ENCODE assay signal across 8 cellular contexts in genomic region chr20:40962733-40963504, GRCh38.
A peak's percentile ranks its signal among the peaks of the same experiment; 100 is the strongest.
DNase-seq lines count a peak whose midpoint lies in the region; ATAC-seq, FAIRE-seq and TF ChIP-seq lines count a peak whose summit lies in the region.

No MANE protein-coding gene starts in this region.

- H3K79me2 ChIP-seq in keratinocyte (ENCODE audit: control insufficient read depth, insufficient read depth, low read length): no peaks in the 10 kb centered on the region

- peak overlapping the region; percentile 36 for H3K4me3 ChIP-seq in WERI-Rb-1 (ENCODE audit: low read depth, low read length)
- no peak overlapping the region for H3K4me3 ChIP-seq in breast epithelium
- no peak overlapping the region for H3K4me3 ChIP-seq in keratinocyte (ENCODE audit: control insufficient read depth in 2 of 3, extremely low read depth in 1 of 3, insufficient read depth in 2 of 3, low read depth in 1 of 3, low read length in 3 of 3)

- H3K27ac ChIP-seq in WERI-Rb-1: peak overlapping the region; percentile 75
- peak overlapping the region; percentile 41 to 69 for H3K27ac ChIP-seq in breast epithelium
- no peak overlapping the region for H3K27ac ChIP-seq in keratinocyte (ENCODE audit: control insufficient read depth, insufficient read depth, low read length)

- H3K9ac ChIP-seq in keratinocyte (ENCODE audit: control insufficient read depth, extremely low read depth, insufficient read depth, low read length): no peak overlapping the region

- H3K27me3 ChIP-seq in WERI-Rb-1 (ENCODE audit: insufficient read depth, low read depth, severe bottlenecking) (no peaks in the 10 kb centered on the region), breast epithelium (no peaks in the 10 kb centered on the region), keratinocyte (ENCODE audit: control insufficient read depth, extremely low read depth, insufficient read depth, low read length) (no peaks in the 10 kb centered on the region)

- DNase-seq in ELF-1 (ENCODE audit: low read depth, low spot score) (peak; percentile 92), NCI-H2107 treated with DMSO at 0.1 percent for 48 hours (lab: John Stamatoyannopoulos, UW; ENCODE audit: unreplicated experiment) (peak; percentile 27), WERI-Rb-1 (peak; percentile 84), breast epithelium (ENCODE audit: low spot score in 2 of 2) (peak; percentile 56 to 74), keratinocyte (ENCODE audit: low read depth, low spot score) (no peak)
- DNase-seq in stimulated activated CD4-positive, alpha-beta T cell treated with anti-CD3 and anti-CD28 coated beads, Interleukin-1b, Interleukin-23, amount 100 ng/mL, for 4 hours (ENCODE audit: low read depth in 2 of 2): peak; percentile 53 to 67

- H3K36me3 ChIP-seq in WERI-Rb-1 (no peaks in the 10 kb centered on the region), breast epithelium (no peaks in the 10 kb centered on the region), keratinocyte (ENCODE audit: control insufficient read depth in 2 of 2, extremely low read depth in 1 of 2, insufficient read depth in 2 of 2, low read length in 2 of 2) (no peaks in the 10 kb centered on the region)

- H3K9me1 ChIP-seq in keratinocyte (ENCODE audit: control insufficient read depth, extremely low read depth, insufficient read depth, low read length): no peaks in the 10 kb centered on the region

- peak; percentile 75 for TF ChIP-seq CTCF in WERI-Rb-1 (IDR thresholded peaks at IDR 0.05; ENCODE audit: low read depth, low read length)
- TF ChIP-seq CTCF in breast epithelium (IDR thresholded peaks at IDR 0.05): peak; percentile 80 to 89 (median 88)
- peak; percentile 75 to 86 (median 84) for TF ChIP-seq CTCF in keratinocyte (optimal IDR thresholded peaks at IDR 0.05 in 1 of 3, IDR thresholded peaks at IDR 0.05 in 1 of 3, conservative IDR thresholded peaks at IDR 0.05 in 1 of 3; ENCODE audit: extremely low read depth in 1 of 3, insufficient read depth in 2 of 3, low read length in 3 of 3)

- no peak for TF ChIP-seq POLR2A in breast epithelium (IDR thresholded peaks at IDR 0.05)

- ATAC-seq in HG02678 (IDR thresholded peaks at IDR 0.05; ENCODE audit: unreplicated experiment): peak; percentile 64
- ATAC-seq in HG03045 (IDR thresholded peaks at IDR 0.05; ENCODE audit: unreplicated experiment): no peak

- no peaks in the 10 kb centered on the region for H4K20me1 ChIP-seq in keratinocyte (ENCODE audit: control insufficient read depth, extremely low read depth, insufficient read depth, low read length)

- no peak overlapping the region for H3K4me2 ChIP-seq in keratinocyte (ENCODE audit: control insufficient read depth, extremely low read depth, insufficient read depth, low read depth, low read length)

- no peak overlapping the region for H2AFZ ChIP-seq in keratinocyte (ENCODE audit: control insufficient read depth, low read length)

- intact Hi-C loops in breast epithelium (cut with DNase I; ENCODE audit: low total_unique reads): no loop called here

- dilution Hi-C loops in keratinocyte (cut with MboI; ENCODE audit: extremely low pct_ligation_motif_present, low sequenced_read_pairs): no loop called here

- H3K4me1 ChIP-seq in breast epithelium (peaks cover 0 to 4% of the 10 kb centered on the region in 2 donors), keratinocyte (ENCODE audit: control insufficient read depth, extremely low read depth, insufficient read depth, low read length) (peaks cover 19% of the 10 kb centered on the region)

- no peak for FAIRE-seq in keratinocyte (lab: Jason Lieb, UNC)

- H3K9me3 ChIP-seq in WERI-Rb-1 (ENCODE audit: severe bottlenecking) (no peaks in the 10 kb centered on the region), breast epithelium (no peaks in the 10 kb centered on the region), keratinocyte (ENCODE audit: control insufficient read depth, low read depth, low read length) (no peaks in the 10 kb centered on the region)
